In genomic region chr1:33080373-33080772, GRCh38 we compare ENCODE assay signal across 8 cellular contexts. TPM values are rescaled to one million over a fixed set of nuclear protein-coding genes. Genes with fewer than 3 reads are reported as not detected.
A peak's percentile ranks its signal among the peaks of the same experiment; 100 is the strongest.
DNase-seq lines count a peak whose midpoint lies in the region; ATAC-seq and TF ChIP-seq lines count a peak whose summit lies in the region.

No MANE protein-coding gene starts in this region.

- H3K4me3 ChIP-seq in astrocyte of the cerebellum (ENCODE audit: low read depth, low read length) (peak overlapping the region; percentile 68), lung (peak overlapping the region; percentile 39), tibial nerve (peak overlapping the region; percentile 37 to 90 (median 60))

- TF ChIP-seq CTCF in astrocyte of the cerebellum (IDR thresholded peaks at IDR 0.05; ENCODE audit: low read depth, low read length, missing control alignments) = no peak
- no peak for TF ChIP-seq CTCF in lung (IDR thresholded peaks at IDR 0.05; ENCODE audit: control extremely low read depth, extremely low read depth)
- TF ChIP-seq CTCF in tibial nerve (IDR thresholded peaks at IDR 0.05) = no peak

- TF ChIP-seq POLR2A in tibial nerve (IDR thresholded peaks at IDR 0.05) = no peak

- intact Hi-C loops in activated naive CD4-positive, alpha-beta T cell treated with anti-CD3 and anti-CD28 coated beads for 36 hours (cut with micrococcal nuclease) = loop anchor here (2.0 to 10.0 kb wide), 3 partner anchors 44 to 366 kb away; partner anchors contain the start of gene AK2

- no peaks in the 10 kb centered on the region for H3K27me3 Mint-ChIP-seq in activated naive CD4-positive, alpha-beta T cell treated with anti-CD3 and anti-CD28 coated beads for 36 hours (ENCODE audit: low read depth)

- CTCF ChIA-PET in activated naive CD4-positive, alpha-beta T cell treated with anti-CD3 and anti-CD28 coated beads for 36 hours (lab: Charles Lee) = interaction anchor here (1.2 to 7.4 kb wide), 2 partner anchors 15 to 46 kb away, joined by 4 to 51 read pairs; no protein-coding TSS in a partner anchor

- H3K27me3 ChIP-seq in lung (ENCODE audit: control insufficient read depth, insufficient read depth) (no peaks in the 10 kb centered on the region), tibial nerve (no peaks in the 10 kb centered on the region)

- H3K27ac ChIP-seq in lung (ENCODE audit: low read depth in 1 of 2, low read length in 1 of 2) (no peak overlapping the region), tibial nerve (peak overlapping the region in 1 of 4 donors; percentile 81)

- in situ Hi-C loops in astrocyte of the cerebellum (cut with HindIII; ENCODE audit: low sequenced_read_pairs) = no loop called here

- no peaks in the 10 kb centered on the region for H3K36me3 ChIP-seq in lung (ENCODE audit: control insufficient read depth in 2 of 2, insufficient read depth in 2 of 2, low read length in 2 of 2)
- H3K36me3 ChIP-seq in tibial nerve = no peaks in the 10 kb centered on the region

- H3K9me3 ChIP-seq in lung (ENCODE audit: control insufficient read depth in 2 of 2, insufficient read depth in 1 of 2, low read length in 1 of 2) = no peaks in the 10 kb centered on the region
- H3K9me3 ChIP-seq in tibial nerve = no peaks in the 10 kb centered on the region

- ATAC-seq in lung (ENCODE audit: insufficient read depth, low FRiP score) = no peak
- no peak for ATAC-seq in GM18517 (IDR thresholded peaks at IDR 0.05; ENCODE audit: unreplicated experiment)
- no peak for ATAC-seq in HG02840 (IDR thresholded peaks at IDR 0.05; ENCODE audit: low FRiP score, unreplicated experiment)

- peak overlapping the region; percentile 75 for H3K4me3 Mint-ChIP-seq in activated naive CD4-positive, alpha-beta T cell treated with anti-CD3 and anti-CD28 coated beads for 36 hours

- H3K36me3 Mint-ChIP-seq in activated naive CD4-positive, alpha-beta T cell treated with anti-CD3 and anti-CD28 coated beads for 36 hours (ENCODE audit: low read depth) = no peaks in the 10 kb centered on the region

- no peak for TF ChIP-seq EP300 in tibial nerve (IDR thresholded peaks at IDR 0.05)

- peaks cover 18% of the 10 kb centered on the region for H3K4me1 Mint-ChIP-seq in activated naive CD4-positive, alpha-beta T cell treated with anti-CD3 and anti-CD28 coated beads for 36 hours (ENCODE audit: low read depth)

- WGBS in lung, 2 donors = 55 to 64% methylated on average over 6 of the region's 6 CpGs
- 55 to 62% methylated on average over 6 of the region's 6 CpGs for WGBS in tibial nerve, 2 donors

- H3K27ac Mint-ChIP-seq in activated naive CD4-positive, alpha-beta T cell treated with anti-CD3 and anti-CD28 coated beads for 36 hours = peak overlapping the region; percentile 19

- H3K9me3 Mint-ChIP-seq in activated naive CD4-positive, alpha-beta T cell treated with anti-CD3 and anti-CD28 coated beads for 36 hours = no peaks in the 10 kb centered on the region

- no peak for DNase-seq in activated naive CD4-positive, alpha-beta T cell treated with anti-CD3 and anti-CD28 coated beads for 36 hours
- DNase-seq in activated naive CD4-positive, alpha-beta T cell treated with Interleukin-2 at 50 U/mL for 16 hours = no peak
- DNase-seq in astrocyte of the cerebellum (ENCODE audit: low read depth) (no peak), lung (ENCODE audit: low spot score) (no peak), tibial nerve (ENCODE audit: low spot score in 2 of 2) (no peak), hippocampal formation (lab: John Stamatoyannopoulos, UW) (no peak)

- H3K4me1 ChIP-seq in lung (ENCODE audit: control insufficient read depth in 2 of 2, insufficient read depth in 2 of 2, low read length in 2 of 2) (peaks cover 5% of the 10 kb centered on the region in 2 donors), tibial nerve (peaks cover 0 to 28% (median 10%) of the 10 kb centered on the region in 4 donors)

RNA-seq across cellular contexts. Expression of gene AZIN2, which starts 0.6 kb away (rescaled TPM):
- 1 to 10 TPM; 1.5 to 1.6 TPM for total RNA-seq in activated naive CD4-positive, alpha-beta T cell treated with anti-CD3 and anti-CD28 coated beads for 36 hours
- total RNA-seq in lung (10 to 100 TPM in 1 of 2 donors, 1 to 10 TPM in 1; 6.2 to 12.8 TPM), tibial nerve (1 to 10 TPM; 3.3 to 8.6 (median 6.3) TPM)
- 1 to 10 TPM; 1.2 to 1.5 TPM for polyA plus RNA-seq in lung

RNA-seq across cellular contexts. Expression of gene AK2, which starts 43.7 kb away (rescaled TPM):
- total RNA-seq in activated naive CD4-positive, alpha-beta T cell treated with anti-CD3 and anti-CD28 coated beads for 36 hours = 100 to 1,000 TPM; 311 to 328 TPM
- total RNA-seq in lung (100 to 1,000 TPM in 1 of 2 donors, 10 to 100 TPM in 1; 86.8 to 127 TPM), tibial nerve (100 to 1,000 TPM; 127 to 559 (median 207) TPM)
- polyA plus RNA-seq in lung = 100 to 1,000 TPM in 1 of 2 donors, 10 to 100 TPM in 1; 87.6 to 115 TPM
